ENCODE assay signal across 1 cellular context in the genomic region with DNA sequence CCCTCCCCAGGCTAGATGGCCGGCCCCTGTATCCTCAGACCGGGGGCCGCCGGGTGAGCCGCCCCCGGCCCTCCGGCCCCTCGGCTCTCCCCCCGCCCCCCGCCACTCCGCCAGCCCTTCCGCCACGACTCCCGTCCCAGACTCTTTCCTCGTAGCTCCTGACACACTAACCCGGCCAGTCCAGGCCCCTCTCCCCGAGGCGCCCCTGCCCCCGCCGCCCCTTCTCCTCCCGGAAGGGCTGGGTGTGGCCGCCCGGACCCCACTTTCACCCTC.
A peak's percentile ranks its signal among the peaks of the same experiment; 100 is the strongest.
TF ChIP-seq lines count a peak whose summit lies in the region.

No MANE protein-coding gene starts in this region.

TF ChIP-seq in K562, 482 proteins besides CTCF, POLR2A, EP300 and RAD21 (continued from another document):
- TF ChIP-seq ZBTB11 (CRISPR knock-in tag; IDR thresholded peaks at IDR 0.05), result no peak
- TF ChIP-seq ZNF121 (CRISPR knock-in tag; conservative IDR thresholded peaks at IDR 0.05), result no peak
- no peak for TF ChIP-seq HSF4 (CRISPR knock-in tag; IDR thresholded peaks at IDR 0.05; ENCODE audit: borderline replicate concordance)
- TF ChIP-seq FOXM1 (IDR thresholded peaks at IDR 0.05; ENCODE audit: low read depth), result no peak
- no peak for TF ChIP-seq FOXM1 (CRISPR knock-in tag; IDR thresholded peaks at IDR 0.05; ENCODE audit: low read depth)
- TF ChIP-seq KDM1A (IDR thresholded peaks at IDR 0.05), result peak in 1 of 2 experiments; percentile 15; a peak in 2 of 4 replicates
- TF ChIP-seq ZNF12 (CRISPR knock-in tag; IDR thresholded peaks at IDR 0.05), result no peak
